ENCODE assay signal across 8 cellular contexts in the genomic region with DNA sequence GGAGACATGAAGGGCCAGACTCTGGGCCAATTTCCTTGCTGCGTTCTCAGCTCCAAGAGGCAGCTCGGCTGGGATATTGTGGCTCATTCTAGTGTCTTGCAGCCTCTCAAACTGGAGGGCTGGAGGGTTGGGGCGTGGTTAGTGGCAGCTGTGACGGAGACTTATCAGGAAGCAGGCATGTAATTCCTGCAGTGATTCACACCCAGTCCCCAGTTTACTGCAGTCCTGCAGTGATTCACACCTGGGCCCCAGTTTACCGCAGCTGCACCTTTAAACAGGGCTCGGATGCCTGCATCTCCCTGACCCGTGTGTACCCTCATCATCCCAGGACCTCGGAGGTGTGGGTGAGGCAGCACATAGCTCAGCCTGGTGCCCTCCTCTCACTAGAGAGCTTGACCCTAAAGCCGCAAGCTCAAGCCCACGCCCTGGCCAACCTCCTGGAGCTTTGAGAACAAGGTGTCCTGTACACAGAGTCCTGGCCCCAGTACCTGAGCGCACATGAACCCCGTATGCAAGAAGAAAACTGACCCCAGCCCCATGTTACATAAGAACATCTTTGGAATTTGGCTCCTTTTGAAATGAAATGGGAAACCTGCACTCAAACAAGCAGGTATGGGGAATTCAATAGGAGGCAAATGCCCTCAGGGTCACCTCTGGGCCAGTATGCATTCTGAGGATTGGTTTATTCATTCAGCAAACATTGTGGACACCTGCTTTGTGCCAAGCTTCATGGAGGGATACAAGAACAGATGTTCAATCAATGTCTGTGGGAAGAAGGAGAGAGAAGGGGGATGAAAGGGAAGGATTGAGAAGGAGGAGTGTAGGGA. TPM values are rescaled to one million over a fixed set of nuclear protein-coding genes. Genes with fewer than 3 reads are reported as not detected.
A peak's percentile ranks its signal among the peaks of the same experiment; 100 is the strongest.
DNase-seq lines count a peak whose midpoint lies in the region; ATAC-seq lines count a peak whose summit lies in the region.

No MANE protein-coding gene starts in this region.

- DNase-seq in NCI-H187 treated with DMSO at 0.1 percent for 48 hours (lab: John Stamatoyannopoulos, UW) = peak; percentile 25
- DNase-seq in NCI-H187 (lab: John Stamatoyannopoulos, UW) = no peak
- peak; percentile 71 for DNase-seq in epithelial cell of prostate (ENCODE audit: low read depth, low spot score)
- DNase-seq in stimulated activated CD4-positive, alpha-beta T cell treated with anti-CD3 and anti-CD28 coated beads, TNF-alpha, amount 100 ng/mL, for 24 hours (ENCODE audit: low read depth in 3 of 3) = peak in 2 of 3 experiments; percentile 31 to 61
- DNase-seq in MV-4-11 (lab: John Stamatoyannopoulos, UW) = no peak
- DNase-seq in sciatic nerve (ENCODE audit: low spot score) = no peak

- H3K4me3 Mint-ChIP-seq in T-helper 1 cell treated with Interleukin-12 subunit alpha and Interleukin-12 subunit beta and Interleukin-4 antibody, amounts not matched to agents 30 μg/mL and 1 μg/mL, for 36 hours = peak overlapping the region; percentile 53

- peak overlapping the region; percentile 28 for H3K27ac ChIP-seq in epithelial cell of prostate

- peaks cover 27% of the 10 kb centered on the region for H3K36me3 Mint-ChIP-seq in T-helper 1 cell treated with Interleukin-12 subunit alpha and Interleukin-12 subunit beta and Interleukin-4 antibody, amounts not matched to agents 30 μg/mL and 1 μg/mL, for 36 hours (ENCODE audit: low read depth)

- H3K27me3 Mint-ChIP-seq in T-helper 1 cell treated with Interleukin-12 subunit alpha and Interleukin-12 subunit beta and Interleukin-4 antibody, amounts not matched to agents 30 μg/mL and 1 μg/mL, for 36 hours (ENCODE audit: low read depth) = no peaks in the 10 kb centered on the region

- peaks cover 66% of the 10 kb centered on the region for H3K4me1 Mint-ChIP-seq in T-helper 1 cell treated with Interleukin-12 subunit alpha and Interleukin-12 subunit beta and Interleukin-4 antibody, amounts not matched to agents 30 μg/mL and 1 μg/mL, for 36 hours (ENCODE audit: low read depth)

- no peaks in the 10 kb centered on the region for H3K9me3 Mint-ChIP-seq in T-helper 1 cell treated with Interleukin-12 subunit alpha and Interleukin-12 subunit beta and Interleukin-4 antibody, amounts not matched to agents 30 μg/mL and 1 μg/mL, for 36 hours

- intact Hi-C loops in sciatic nerve (cut with DNase I) = no loop called here

- ATAC-seq in sciatic nerve = no peak
- ATAC-seq in activated CD4-positive, CD25-positive, alpha-beta regulatory T cell treated with anti-CD3 and anti-CD28 coated beads, Interleukin-2, amount 50 U/mL, for 24 hours = no peak

- peak overlapping the region; percentile 82 for H3K27ac Mint-ChIP-seq in T-helper 1 cell treated with Interleukin-12 subunit alpha and Interleukin-12 subunit beta and Interleukin-4 antibody, amounts not matched to agents 30 μg/mL and 1 μg/mL, for 36 hours

RNA-seq across cellular contexts. Expression of a gene that starts 55.3 kb away (rescaled TPM):
- total RNA-seq in sciatic nerve = 0.13 TPM

Comparison
In these comparisons a context has a peak if more than half of its experiments do, and no peak if none do; other contexts are left out.
1. DNase-seq: peak in NCI-H187 treated with DMSO at 0.1 percent for 48 hours (single experiment), epithelial cell of prostate (single experiment) and stimulated activated CD4-positive, alpha-beta T cell treated with anti-CD3 and anti-CD28 coated beads, TNF-alpha, amount 100 ng/mL, for 24 hours (2 of 3); none in NCI-H187 (0 of 2), MV-4-11 (single experiment) and sciatic nerve (single experiment).